Comparison of ENCODE assay signal across 14 cellular contexts in the genomic region with DNA sequence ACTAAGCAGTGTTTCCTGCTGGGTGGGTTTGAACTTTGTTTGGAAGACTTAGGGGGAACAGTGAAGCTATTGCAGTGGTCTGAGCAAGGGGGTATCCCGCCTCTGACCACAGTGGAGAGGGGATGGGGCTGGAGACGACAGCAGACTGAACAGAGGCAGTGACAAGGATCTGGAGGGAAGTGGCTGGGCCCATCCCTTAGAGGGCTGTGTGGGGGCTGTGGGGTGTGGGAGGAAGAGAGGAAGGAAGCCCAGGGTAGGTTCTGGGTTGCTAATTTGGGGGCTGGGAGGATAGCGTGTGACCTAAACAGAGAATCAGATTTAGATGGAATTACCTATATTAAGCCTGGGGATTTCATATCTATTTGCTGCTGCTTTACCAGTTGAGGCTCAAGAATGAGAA.
DNase-seq lines count a peak whose midpoint lies in the region; ATAC-seq, FAIRE-seq and TF ChIP-seq lines count a peak whose summit lies in the region.
"Had no signal": no experiment of that assay in that cellular context is flagged by ENCODE, and none has a peak within 500 bp of the region (broad histone marks: within the 10 kb centered on the region; RNA-seq: fewer than 3 reads in every experiment).

No MANE protein-coding gene starts in this region.

- H3K27me3 Mint-ChIP-seq in activated naive CD8-positive, alpha-beta T cell treated with anti-CD3 and anti-CD28 coated beads, Interleukin-2, amount 50 U/mL, for 24 hours, result no peaks in the 10 kb centered on the region

- H3K4me3 Mint-ChIP-seq in activated naive CD8-positive, alpha-beta T cell treated with anti-CD3 and anti-CD28 coated beads, Interleukin-2, amount 50 U/mL, for 24 hours, result no peak overlapping the region
- H3K4me3 Mint-ChIP-seq: CD14-positive monocyte; T-helper 2 cell treated with Interferon-gamma antibody and Interleukin-4, amounts not matched to agents 5 μg/mL and 100 μg/mL, for 36 hours had no signal

- peaks cover 26% of the 10 kb centered on the region for H3K4me1 Mint-ChIP-seq in activated naive CD8-positive, alpha-beta T cell treated with anti-CD3 and anti-CD28 coated beads, Interleukin-2, amount 50 U/mL, for 24 hours

- peak overlapping the region; percentile 73 to 92 (median 83) for H3K4me2 ChIP-seq in BLaER1 treated with 17β-estradiol and CSF1 and Interleukin-3, amounts not matched to agents 10 nM and 100 nM

- FAIRE-seq in GM12892 (lab: Jason Lieb, UNC), result peak; percentile 88

- ATAC-seq in HG03469 (IDR thresholded peaks at IDR 0.05; ENCODE audit: unreplicated experiment) (peak; percentile 18), gastrocnemius medialis (no peak)
- ATAC-seq in activated naive CD8-positive, alpha-beta T cell treated with anti-CD3 and anti-CD28 coated beads, Interleukin-2, amount 50 U/mL, for 24 hours, result no peak

- peaks cover 6% of the 10 kb centered on the region for H3K36me3 Mint-ChIP-seq in activated naive CD8-positive, alpha-beta T cell treated with anti-CD3 and anti-CD28 coated beads, Interleukin-2, amount 50 U/mL, for 24 hours (ENCODE audit: low read depth)

- no peak for TF ChIP-seq CTCF in gastrocnemius medialis (IDR thresholded peaks at IDR 0.05 in 4 of 5, conservative IDR thresholded peaks at IDR 0.05 in 1 of 5)

- peak overlapping the region in 8 of 11 experiments; percentile 5 to 62 (median 40); a peak in 12 of 22 replicates for H3K9ac ChIP-seq in BLaER1 treated with 17β-estradiol and CSF1 and Interleukin-3, amounts not matched to agents 10 nM and 100 nM

- H4K20me1 ChIP-seq in BLaER1 treated with 17β-estradiol and CSF1 and Interleukin-3, amounts not matched to agents 10 nM and 100 nM, result peaks cover 39 to 100% (median 64%) of the 10 kb centered on the region in 11 experiments

- H3K27ac ChIP-seq in BLaER1 treated with 17β-estradiol and CSF1 and Interleukin-3, amounts not matched to agents 10 nM and 100 nM, result peak overlapping the region in 5 of 11 experiments; percentile 24 to 48 (median 32); a peak in 9 of 22 replicates
- no peak overlapping the region for H3K27ac ChIP-seq in gastrocnemius medialis
- H3K27ac ChIP-seq: cardiac muscle cell had no signal

- H3K4me1 ChIP-seq in BLaER1 treated with 17β-estradiol and CSF1 and Interleukin-3, amounts not matched to agents 10 nM and 100 nM, result peaks cover 27 to 57% (median 46%) of the 10 kb centered on the region in 10 experiments
- H3K4me1 ChIP-seq in gastrocnemius medialis, result no peaks in the 10 kb centered on the region

- peak overlapping the region; percentile 52 for H3K27ac Mint-ChIP-seq in activated naive CD8-positive, alpha-beta T cell treated with anti-CD3 and anti-CD28 coated beads, Interleukin-2, amount 50 U/mL, for 24 hours
- H3K27ac Mint-ChIP-seq: T-helper 2 cell treated with Interferon-gamma antibody and Interleukin-4, amounts not matched to agents 5 μg/mL and 100 μg/mL, for 36 hours had no signal

- DNase-seq in GM12892 (ENCODE audit: insufficient read length) (no peak), gastrocnemius medialis (no peak), NCI-H2029 (lab: John Stamatoyannopoulos, UW) (no peak), glomerular visceral epithelial cell (ENCODE audit: extremely low spot score) (no peak)
- DNase-seq in activated naive CD8-positive, alpha-beta T cell treated with anti-CD3 and anti-CD28 coated beads, Interleukin-2, amount 50 U/mL, for 24 hours, result no peak
- no peak for DNase-seq in stimulated activated CD4-positive, alpha-beta T cell treated with anti-CD3 and anti-CD28 coated beads, Interleukin-4, amount 100 ng/mL, for 4 hours
- DNase-seq: HCEC 1CT; midbrain; stimulated activated CD4-positive, alpha-beta T cell treated with anti-CD3 and anti-CD28 coated beads, Interleukin-2, amount 100 ng/mL, for 48 hours had no signal

- TF ChIP-seq POLR2A in GM12892 (IDR thresholded peaks at IDR 0.05; ENCODE audit: low read depth, low read length) (no peak), gastrocnemius medialis (IDR thresholded peaks at IDR 0.05) (no peak)

- peaks cover 31 to 67% (median 44%) of the 10 kb centered on the region in 11 experiments; a peak in 21 of 22 replicates for H3K36me3 ChIP-seq in BLaER1 treated with 17β-estradiol and CSF1 and Interleukin-3, amounts not matched to agents 10 nM and 100 nM
- H3K36me3 ChIP-seq in gastrocnemius medialis, result peaks cover 0 to 5% of the 10 kb centered on the region in 2 donors
- H3K36me3 ChIP-seq: cardiac muscle cell had no signal

- H3K9me3 Mint-ChIP-seq in activated naive CD8-positive, alpha-beta T cell treated with anti-CD3 and anti-CD28 coated beads, Interleukin-2, amount 50 U/mL, for 24 hours, result no peaks in the 10 kb centered on the region
- H3K9me3 Mint-ChIP-seq: CD14-positive monocyte; T-helper 2 cell treated with Interferon-gamma antibody and Interleukin-4, amounts not matched to agents 5 μg/mL and 100 μg/mL, for 36 hours had no signal

- intact Hi-C loops in gastrocnemius medialis (cut with DNase I; ENCODE audit: low total_unique reads), result loop anchor here (10.0 kb wide), 2 partner anchors 384 to 1024 kb away; no protein-coding TSS in a partner anchor

- in situ Hi-C loops in gastrocnemius medialis (cut with MboI; ENCODE audit: low sequenced_read_pairs in 4 of 4), result loop anchor here (10.0 to 25.0 kb wide), 2 partner anchors 134 to 386 kb away; no protein-coding TSS in a partner anchor

- H3K4me3 ChIP-seq in BLaER1 treated with 17β-estradiol and CSF1 and Interleukin-3, amounts not matched to agents 10 nM and 100 nM, result peak overlapping the region in 2 of 10 experiments; percentile 16 to 31; a peak in 2 of 20 replicates
- no peak overlapping the region for H3K4me3 ChIP-seq in gastrocnemius medialis
- H3K4me3 ChIP-seq: cardiac muscle cell had no signal

- H3K27me3 ChIP-seq in BLaER1 treated with 17β-estradiol and CSF1 and Interleukin-3, amounts not matched to agents 10 nM and 100 nM, result no peaks in the 10 kb centered on the region
- no peaks in the 10 kb centered on the region for H3K27me3 ChIP-seq in gastrocnemius medialis
- H3K27me3 ChIP-seq: cardiac muscle cell had no signal

- no peaks in the 10 kb centered on the region for H3K9me3 ChIP-seq in BLaER1 treated with 17β-estradiol and CSF1 and Interleukin-3, amounts not matched to agents 10 nM and 100 nM (replicated peaks in 1 of 11)
- no peaks in the 10 kb centered on the region for H3K9me3 ChIP-seq in gastrocnemius medialis
